8 cellular contexts compared by ENCODE assay signal in the genomic region with DNA sequence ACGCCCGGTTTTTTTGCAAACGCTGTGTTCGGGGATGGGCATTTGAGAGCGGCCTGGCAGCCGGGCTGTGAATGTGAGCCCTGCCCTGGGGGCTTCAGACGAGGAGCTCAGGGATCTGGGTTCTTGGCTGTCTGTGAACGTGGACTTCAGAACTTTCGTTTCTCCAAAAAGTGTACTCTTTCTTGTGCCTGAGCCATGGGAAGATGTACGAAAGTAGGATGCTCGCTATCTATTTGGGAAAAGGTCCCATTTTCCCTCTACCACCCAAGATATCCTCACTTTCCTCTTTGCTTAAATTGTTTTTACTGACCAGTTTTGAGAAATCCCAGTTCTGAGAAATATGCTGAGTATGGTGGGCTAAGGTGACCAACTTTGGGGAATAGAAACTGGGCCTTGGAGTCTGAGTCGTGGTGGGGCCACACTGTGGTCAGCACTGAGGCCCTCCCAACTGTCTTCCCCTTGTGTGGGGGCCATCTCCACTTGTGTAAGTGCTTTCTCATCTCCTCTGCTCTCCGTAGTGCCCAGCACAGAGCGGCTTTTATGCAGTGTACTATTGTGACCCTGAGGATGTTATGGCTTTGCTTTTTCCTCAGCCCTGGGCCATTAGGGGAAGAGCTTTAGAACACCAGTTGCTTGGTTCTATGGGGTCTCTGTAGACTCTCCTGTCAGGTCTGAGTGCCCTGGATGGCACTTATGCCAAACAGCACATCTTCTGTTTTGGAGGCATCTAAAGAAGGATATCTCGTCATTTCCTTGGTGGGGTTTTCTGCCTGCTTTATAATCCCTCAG. TPM values are rescaled to one million over a fixed set of nuclear protein-coding genes. Genes with fewer than 3 reads are reported as not detected.
DNase-seq lines count a peak whose midpoint lies in the region; ATAC-seq and TF ChIP-seq lines count a peak whose summit lies in the region.

No MANE protein-coding gene starts in this region.

- ATAC-seq in body of pancreas = no peak

- H2BK120ac ChIP-seq in mesenchymal stem cell (ENCODE audit: low read depth, low read length) = no peak overlapping the region

- H3K4me2 ChIP-seq in KMS-11 (peak overlapping the region; percentile 95), mesenchymal stem cell (ENCODE audit: low read length, poor library complexity, severe bottlenecking) (peak overlapping the region; percentile 77)

- H3K79me1 ChIP-seq in mesenchymal stem cell (replicated peaks; ENCODE audit: low read length, poor library complexity, severe bottlenecking) = peaks cover 22% of the 10 kb centered on the region

- H3K4ac ChIP-seq in mesenchymal stem cell (ENCODE audit: low read depth in 1 of 2, low read length in 2 of 2) = peak overlapping the region in 1 of 2 experiments; percentile 84

- H3K23ac ChIP-seq in mesenchymal stem cell (ENCODE audit: low read length in 2 of 2) = no peak overlapping the region

- H3K9me3 ChIP-seq in body of pancreas (no peaks in the 10 kb centered on the region), mesenchymal stem cell (ENCODE audit: control insufficient read depth, low read length) (no peaks in the 10 kb centered on the region), vagina (no peaks in the 10 kb centered on the region)

- H3K27me3 ChIP-seq in KMS-11 (ENCODE audit: insufficient read depth, low read depth) (no peaks in the 10 kb centered on the region), body of pancreas (no peaks in the 10 kb centered on the region), mesenchymal stem cell (ENCODE audit: control insufficient read depth in 1 of 2, insufficient read depth in 1 of 2, low read length in 2 of 2) (no peaks in the 10 kb centered on the region), vagina (no peaks in the 10 kb centered on the region)

- intact Hi-C loops in body of pancreas (cut with DNase I) = no loop called here
- intact Hi-C loops in vagina (cut with DNase I) = no loop called here

- no peak overlapping the region for H2BK15ac ChIP-seq in mesenchymal stem cell (ENCODE audit: low read depth, poor library complexity, severe bottlenecking)

- no peak overlapping the region for H2BK12ac ChIP-seq in mesenchymal stem cell (ENCODE audit: low read length in 2 of 2)

- H3K79me2 ChIP-seq in KMS-11 (ENCODE audit: insufficient read depth, low read depth) = peaks cover 42% of the 10 kb centered on the region

- H3K27ac ChIP-seq in KMS-11 (peak overlapping the region; percentile 32; the same call in 1 of the 2 replicates), body of pancreas (peak overlapping the region in 3 of 4 donors; percentile 83 to 93 (median 93)), mesenchymal stem cell (ENCODE audit: low read length, poor library complexity, severe bottlenecking) (peak overlapping the region; percentile 55), vagina (peak overlapping the region; percentile 84)

- no peaks in the 10 kb centered on the region for H3K36me3 ChIP-seq in KMS-11 (ENCODE audit: insufficient read depth)
- no peaks in the 10 kb centered on the region for H3K36me3 ChIP-seq in body of pancreas (replicated peaks in 1 of 2; ENCODE audit: insufficient read depth in 1 of 2, low read depth in 2 of 2)
- H3K36me3 ChIP-seq in mesenchymal stem cell (ENCODE audit: control insufficient read depth in 1 of 2, insufficient read depth in 2 of 2, low read depth in 1 of 2, low read length in 2 of 2) = peaks cover 26 to 31% of the 10 kb centered on the region in 2 experiments
- H3K36me3 ChIP-seq in vagina = peaks cover 0 to 12% of the 10 kb centered on the region in 2 donors

- H3K9ac ChIP-seq in KMS-11 (peak overlapping the region; percentile 70), mesenchymal stem cell (ENCODE audit: low read length) (peak overlapping the region; percentile 94)

- TF ChIP-seq POLR2A in body of pancreas (IDR thresholded peaks at IDR 0.05) (no peak), vagina (IDR thresholded peaks at IDR 0.05) (no peak)

- H3K4me3 ChIP-seq in GM08714 (ENCODE audit: low read length) (peak overlapping the region; percentile 84), KMS-11 (IDR thresholded peaks at IDR 0.05; ENCODE audit: insufficient read depth, low read depth, low read length) (peak overlapping the region; percentile 61), body of pancreas (peak overlapping the region; percentile 69 to 89), mesenchymal stem cell (ENCODE audit: insufficient read depth in 1 of 2, low read depth in 1 of 2, low read length in 2 of 2) (peak overlapping the region; percentile 92 to 94), vagina (peak overlapping the region; percentile 76 to 83)

- peak overlapping the region; percentile 77 for H2AK5ac ChIP-seq in mesenchymal stem cell (ENCODE audit: low read length, severe bottlenecking)

- H4K20me1 ChIP-seq in KMS-11 (ENCODE audit: insufficient read depth) = no peaks in the 10 kb centered on the region

- H3K14ac ChIP-seq in mesenchymal stem cell (ENCODE audit: low read length in 2 of 2) = peak overlapping the region in 1 of 2 experiments; percentile 38

- TF ChIP-seq CTCF in KMS-11 (conservative IDR thresholded peaks at IDR 0.05; ENCODE audit: low read depth, low read length) (no peak), body of pancreas (IDR thresholded peaks at IDR 0.05) (no peak), vagina (IDR thresholded peaks at IDR 0.05) (no peak)

- H2BK5ac ChIP-seq in mesenchymal stem cell (ENCODE audit: low read depth, low read length, poor library complexity, severe bottlenecking) = peak overlapping the region; percentile 58

- DNase-seq in body of pancreas = no peak
- DNase-seq in mesenchymal stem cell = no peak
- DNase-seq in vagina (ENCODE audit: extremely low spot score in 2 of 2) = peak in 1 of 2 donors; percentile 25
- no peak for DNase-seq in COLO829 (ENCODE audit: low spot score)
- DNase-seq in NCI-H1092 (lab: John Stamatoyannopoulos, UW) = no peak
- DNase-seq in NCI-H1048 (lab: John Stamatoyannopoulos, UW) = no peak

- H3K4me1 ChIP-seq in KMS-11 (ENCODE audit: low read depth, poor library complexity, severe bottlenecking) (peaks cover 32% of the 10 kb centered on the region), body of pancreas (peaks cover 37% of the 10 kb centered on the region), mesenchymal stem cell (ENCODE audit: control insufficient read depth, insufficient read depth, low read depth, low read length) (peaks cover 17% of the 10 kb centered on the region), vagina (peaks cover 54% of the 10 kb centered on the region)

- no peak overlapping the region for H4K8ac ChIP-seq in mesenchymal stem cell (ENCODE audit: low read length)

- H4K91ac ChIP-seq in mesenchymal stem cell (ENCODE audit: low read length) = no peak overlapping the region

- H2AFZ ChIP-seq in KMS-11 (ENCODE audit: low read depth) = peak overlapping the region; percentile 73; the same call in 1 of the 2 replicates
- H2AFZ ChIP-seq in mesenchymal stem cell (ENCODE audit: low read depth, low read length) = peak overlapping the region; percentile 89

- 20 to 25% methylated on average over 12 to 15 of the region's 15 CpGs for WGBS in body of pancreas, 2 donors
- 30% methylated on average over 11 of the region's 15 CpGs for WGBS in mesenchymal stem cell

- peak overlapping the region in 1 of 2 experiments; percentile 93 for H3K18ac ChIP-seq in mesenchymal stem cell (ENCODE audit: low read depth in 1 of 2, low read length in 2 of 2)

RNA-seq across cellular contexts. Expression of a gene that starts 0.9 kb away (rescaled TPM):
- total RNA-seq in body of pancreas (10 to 100 TPM; 62.0 to 96.6 TPM), vagina (100 TPM)
- 51.9 TPM for polyA plus RNA-seq in mesenchymal stem cell (2013, experiment 1 of 2)
- 52.3 TPM for polyA plus RNA-seq in mesenchymal stem cell (2013, experiment 2 of 2)

RNA-seq across cellular contexts. Expression of a gene that starts 19.9 kb away (rescaled TPM):
- 1 to 10 TPM in 1 of 2 donors, not detected in 1; 1.6 TPM for total RNA-seq in body of pancreas
- polyA plus RNA-seq in mesenchymal stem cell (2013, experiment 1 of 2) = not detected
- not detected for polyA plus RNA-seq in mesenchymal stem cell (2013, experiment 2 of 2)
- total RNA-seq in vagina = not detected

RNA-seq across cellular contexts. Expression of a gene that starts 36.9 kb away (rescaled TPM):
- total RNA-seq in body of pancreas (10 to 100 TPM; 49.8 to 53.7 TPM), vagina (31.4 TPM)
- polyA plus RNA-seq in mesenchymal stem cell (2013, experiment 1 of 2) = 6.5 TPM
- 5.7 TPM for polyA plus RNA-seq in mesenchymal stem cell (2013, experiment 2 of 2)

RNA-seq across cellular contexts. Expression of a gene that starts 47.7 kb away (rescaled TPM):
- total RNA-seq in body of pancreas (not detected), vagina (not detected)
- polyA plus RNA-seq in mesenchymal stem cell (2013, experiment 1 of 2) = not detected
- polyA plus RNA-seq in mesenchymal stem cell (2013, experiment 2 of 2) = not detected

RNA-seq across cellular contexts. Expression of a gene that starts 58.7 kb away (rescaled TPM):
- total RNA-seq in body of pancreas = 10 to 100 TPM; 39.2 to 51.9 TPM
- 95.5 TPM for polyA plus RNA-seq in mesenchymal stem cell (2013, experiment 1 of 2)
- polyA plus RNA-seq in mesenchymal stem cell (2013, experiment 2 of 2) = 88.2 TPM
- total RNA-seq in vagina = 321 TPM

Comparison
In these comparisons a context has a peak if more than half of its experiments do, and no peak if none do; other contexts are left out.
1. H3K27ac ChIP-seq: peak in every context shown above with its lines; median percentile 93 in body of pancreas; 84 in vagina; 55 in mesenchymal stem cell; 32 in KMS-11.